Comparison of ENCODE assay signal across 16 cellular contexts in genomic region chr11:3964056-3964455, GRCh38.
DNase-seq lines count a peak whose midpoint lies in the region; ATAC-seq, FAIRE-seq and TF ChIP-seq lines count a peak whose summit lies in the region.
"Had no signal": no experiment of that assay in that cellular context is flagged by ENCODE, and none has a peak within 500 bp of the region (broad histone marks: within the 10 kb centered on the region; RNA-seq: fewer than 3 reads in every experiment).

No MANE protein-coding gene starts in this region.

- no peak for ATAC-seq in HepG2
- ATAC-seq in right lobe of liver: no peak
- ATAC-seq in esophagus mucosa: no peak

- no peak overlapping the region for H2AFZ ChIP-seq in HepG2 (ENCODE audit: low read length)
- no peak overlapping the region for H2AFZ ChIP-seq in mesenchymal stem cell (ENCODE audit: low read depth, low read length)

- no peak overlapping the region for H4K8ac ChIP-seq in mesenchymal stem cell (ENCODE audit: low read length)

- TF ChIP-seq RAD21 in HepG2 (CRISPR knock-in tag; IDR thresholded peaks at IDR 0.05): no peak

- H3K23ac ChIP-seq in mesenchymal stem cell (ENCODE audit: low read length in 2 of 2): no peak overlapping the region

- peak overlapping the region; percentile 47 for H2AK5ac ChIP-seq in mesenchymal stem cell (ENCODE audit: low read length, severe bottlenecking)

- H2BK15ac ChIP-seq in mesenchymal stem cell (ENCODE audit: low read depth, poor library complexity, severe bottlenecking): no peak overlapping the region

- in situ Hi-C loops in HepG2 (cut with HindIII; ENCODE audit: extremely low pct_ligation_motif_present, low pct_unique_long_range_greater_than_20kb) (loop anchor here (10.0 kb wide), 1 partner anchor 109 kb away; the partner anchor contains the start of gene STIM1), SK-MEL-5 (cut with HindIII; ENCODE audit: low pct_unique_long_range_greater_than_20kb, low sequenced_read_pairs) (no loop called here)

- H3K27ac ChIP-seq in HepG2 (ENCODE audit: extremely low read length, insufficient read depth, low read length) (no peak overlapping the region), right lobe of liver (no peak overlapping the region), mesenchymal stem cell (ENCODE audit: low read length, poor library complexity, severe bottlenecking) (peak overlapping the region; percentile 56), thyroid gland (peak overlapping the region in 2 of 3 donors; percentile 43)
- H3K27ac ChIP-seq: BLaER1 had no signal

- H4K20me1 ChIP-seq in HepG2 (ENCODE audit: insufficient read depth, low read length): no peaks in the 10 kb centered on the region
- H4K20me1 ChIP-seq: BLaER1 had no signal

- POLR2A ChIA-PET in HepG2 (lab: Yijun Ruan, JAX): no interaction called here

- no peak overlapping the region for H2BK12ac ChIP-seq in mesenchymal stem cell (ENCODE audit: low read length in 2 of 2)

- H3K9me3 ChIP-seq in HepG2 (ENCODE audit: low read length) (no peaks in the 10 kb centered on the region), right lobe of liver (no peaks in the 10 kb centered on the region), mesenchymal stem cell (ENCODE audit: control insufficient read depth, low read length) (no peaks in the 10 kb centered on the region), thyroid gland (no peaks in the 10 kb centered on the region)
- H3K9me3 ChIP-seq: BLaER1 had no signal

- TF ChIP-seq CTCF in HepG2 (CRISPR knock-in tag; IDR thresholded peaks at IDR 0.05) (no peak), right lobe of liver (IDR thresholded peaks at IDR 0.05) (no peak), thyroid gland (IDR thresholded peaks at IDR 0.05) (no peak)

- H3K9ac ChIP-seq in HepG2 (ENCODE audit: insufficient read depth, low read depth, low read length) (no peak overlapping the region), mesenchymal stem cell (ENCODE audit: low read length) (no peak overlapping the region)
- H3K9ac ChIP-seq: BLaER1 had no signal

- H3K36me3 ChIP-seq in HepG2 (replicated peaks in 1 of 2; ENCODE audit: control insufficient read depth in 1 of 2, insufficient read depth in 2 of 2, low read length in 2 of 2): peaks cover under 1 to 6% of the 10 kb centered on the region in 2 experiments; a peak in 1 of 5 replicates
- H3K36me3 ChIP-seq in right lobe of liver: no peaks in the 10 kb centered on the region
- peaks cover under 1 to 6% of the 10 kb centered on the region in 2 experiments for H3K36me3 ChIP-seq in mesenchymal stem cell (ENCODE audit: control insufficient read depth in 1 of 2, insufficient read depth in 2 of 2, low read depth in 1 of 2, low read length in 2 of 2)
- H3K36me3 ChIP-seq in thyroid gland: no peaks in the 10 kb centered on the region

- H3K4me3 ChIP-seq in HepG2 (replicated peaks in 1 of 3; ENCODE audit: insufficient read depth in 1 of 3, low read depth in 2 of 3, low read length in 3 of 3) (no peak overlapping the region), right lobe of liver (no peak overlapping the region), mesenchymal stem cell (ENCODE audit: insufficient read depth in 1 of 2, low read depth in 1 of 2, low read length in 2 of 2) (no peak overlapping the region), thyroid gland (replicated peaks in 1 of 3) (no peak overlapping the region)
- H3K4me3 ChIP-seq: BLaER1 had no signal

- H3K27me3 ChIP-seq in HepG2 (ENCODE audit: control insufficient read depth in 1 of 2, insufficient read depth in 2 of 2, low read length in 2 of 2) (no peaks in the 10 kb centered on the region), right lobe of liver (no peaks in the 10 kb centered on the region), mesenchymal stem cell (ENCODE audit: control insufficient read depth in 1 of 2, insufficient read depth in 1 of 2, low read length in 2 of 2) (no peaks in the 10 kb centered on the region), thyroid gland (no peaks in the 10 kb centered on the region)
- H3K27me3 ChIP-seq: BLaER1 had no signal

- DNase-seq in HepG2 (ENCODE audit: low spot score): no peak
- no peak for DNase-seq in right lobe of liver
- peak; percentile 60 for DNase-seq in SK-MEL-5 (ENCODE audit: low read depth, low spot score)
- DNase-seq in mesenchymal stem cell: no peak
- DNase-seq in thyroid gland: no peak
- no peak for DNase-seq in AG20443 (ENCODE audit: low spot score)
- DNase-seq in frontal cortex (ENCODE audit: low spot score in 2 of 2): no peak
- DNase-seq: DMS153, HCEC 1CT, NCI-H1105, NCI-H1694, NCI-H345, NCI-H526, SHP77 had no signal

- peaks cover 52% of the 10 kb centered on the region for H3K4me1 ChIP-seq in HepG2 (ENCODE audit: insufficient read depth, low read length)
- H3K4me1 ChIP-seq in right lobe of liver: peaks cover 0 to 38% (median 7%) of the 10 kb centered on the region in 4 donors
- H3K4me1 ChIP-seq in mesenchymal stem cell (ENCODE audit: control insufficient read depth, insufficient read depth, low read depth, low read length): peaks cover 7% of the 10 kb centered on the region
- peaks cover 27 to 34% of the 10 kb centered on the region in 2 donors for H3K4me1 ChIP-seq in thyroid gland

- intact Hi-C loops in HepG2 (cut with micrococcal nuclease; ENCODE audit: unreplicated experiment): no loop called here
- intact Hi-C loops in right lobe of liver (cut with DNase I): no loop called here
- intact Hi-C loops in thyroid gland (cut with DNase I): no loop called here

- peaks cover 6% of the 10 kb centered on the region for H3K79me2 ChIP-seq in HepG2 (ENCODE audit: insufficient read depth, low read length)

- H2BK5ac ChIP-seq in mesenchymal stem cell (ENCODE audit: low read depth, low read length, poor library complexity, severe bottlenecking): no peak overlapping the region

- H3K4ac ChIP-seq in mesenchymal stem cell (ENCODE audit: low read depth in 1 of 2, low read length in 2 of 2): no peak overlapping the region

- CTCF ChIA-PET in HepG2 (lab: Yijun Ruan, JAX; ENCODE audit: low intra/inter-chr PET ratio, low total read pairs): no interaction called here

- TF ChIP-seq POLR2A in HepG2 (IDR thresholded peaks at IDR 0.05; ENCODE audit: insufficient read depth in 1 of 2, low read depth in 2 of 2, low read length in 2 of 2) (no peak), right lobe of liver (IDR thresholded peaks at IDR 0.05) (no peak), thyroid gland (IDR thresholded peaks at IDR 0.05) (no peak)

- H4K91ac ChIP-seq in mesenchymal stem cell (ENCODE audit: low read length): no peak overlapping the region

- no peak overlapping the region for H2BK120ac ChIP-seq in mesenchymal stem cell (ENCODE audit: low read depth, low read length)

- TF ChIP-seq EP300 in HepG2 (IDR thresholded peaks at IDR 0.05; ENCODE audit: low read depth in 2 of 2, low read length in 2 of 2) (no peak), HepG2 (CRISPR knock-in tag; IDR thresholded peaks at IDR 0.05; ENCODE audit: borderline replicate concordance) (no peak)

- no peak overlapping the region for H3K18ac ChIP-seq in mesenchymal stem cell (ENCODE audit: low read depth in 1 of 2, low read length in 2 of 2)

- H3K4me2 ChIP-seq in HepG2 (ENCODE audit: low read depth, low read length): no peak overlapping the region
- H3K4me2 ChIP-seq in mesenchymal stem cell (ENCODE audit: low read length, poor library complexity, severe bottlenecking): no peak overlapping the region
- H3K4me2 ChIP-seq: BLaER1 had no signal

- peak; percentile 30 for FAIRE-seq in HepG2 (lab: Jason Lieb, UNC)
- no peak for FAIRE-seq in frontal cortex (lab: Jason Lieb, UNC)

- peaks cover 17% of the 10 kb centered on the region for H3K79me1 ChIP-seq in mesenchymal stem cell (replicated peaks; ENCODE audit: low read length, poor library complexity, severe bottlenecking)

- 82% methylated on average over 2 of the region's 2 CpGs for WGBS in HepG2 (ENCODE audit: low lambda C conversion rate)
- WGBS in right lobe of liver (ENCODE audit: insufficient coverage, low coverage, low lambda C conversion rate, missing lambda C conversion rate): 92% methylated on average over 2 of the region's 2 CpGs
- 88% methylated on average over 1 of the region's 2 CpGs for WGBS in mesenchymal stem cell
- 50 to 56% methylated on average over 2 of the region's 2 CpGs for WGBS in thyroid gland, 2 donors

- no peak overlapping the region for H3K14ac ChIP-seq in mesenchymal stem cell (ENCODE audit: low read length in 2 of 2)

- BruUV-seq in HepG2 (replicated peaks; lab: Mats Ljungman, UMichigan): no TSS peak

TF ChIP-seq in HepG2, 621 proteins besides CTCF, POLR2A, EP300 and RAD21:
- TF ChIP-seq, protein P1, sequence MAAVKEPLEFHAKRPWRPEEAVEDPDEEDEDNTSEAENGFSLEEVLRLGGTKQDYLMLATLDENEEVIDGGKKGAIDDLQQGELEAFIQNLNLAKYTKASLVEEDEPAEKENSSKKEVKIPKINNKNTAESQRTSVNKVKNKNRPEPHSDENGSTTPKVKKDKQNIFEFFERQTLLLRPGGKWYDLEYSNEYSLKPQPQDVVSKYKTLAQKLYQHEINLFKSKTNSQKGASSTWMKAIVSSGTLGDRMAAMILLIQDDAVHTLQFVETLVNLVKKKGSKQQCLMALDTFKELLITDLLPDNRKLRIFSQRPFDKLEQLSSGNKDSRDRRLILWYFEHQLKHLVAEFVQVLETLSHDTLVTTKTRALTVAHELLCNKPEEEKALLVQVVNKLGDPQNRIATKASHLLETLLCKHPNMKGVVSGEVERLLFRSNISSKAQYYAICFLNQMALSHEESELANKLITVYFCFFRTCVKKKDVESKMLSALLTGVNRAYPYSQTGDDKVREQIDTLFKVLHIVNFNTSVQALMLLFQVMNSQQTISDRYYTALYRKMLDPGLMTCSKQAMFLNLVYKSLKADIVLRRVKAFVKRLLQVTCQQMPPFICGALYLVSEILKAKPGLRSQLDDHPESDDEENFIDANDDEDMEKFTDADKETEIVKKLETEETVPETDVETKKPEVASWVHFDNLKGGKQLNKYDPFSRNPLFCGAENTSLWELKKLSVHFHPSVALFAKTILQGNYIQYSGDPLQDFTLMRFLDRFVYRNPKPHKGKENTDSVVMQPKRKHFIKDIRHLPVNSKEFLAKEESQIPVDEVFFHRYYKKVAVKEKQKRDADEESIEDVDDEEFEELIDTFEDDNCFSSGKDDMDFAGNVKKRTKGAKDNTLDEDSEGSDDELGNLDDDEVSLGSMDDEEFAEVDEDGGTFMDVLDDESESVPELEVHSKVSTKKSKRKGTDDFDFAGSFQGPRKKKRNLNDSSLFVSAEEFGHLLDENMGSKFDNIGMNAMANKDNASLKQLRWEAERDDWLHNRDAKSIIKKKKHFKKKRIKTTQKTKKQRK (IDR thresholded peaks at IDR 0.05; ENCODE audit: low read length): no peak
- TF ChIP-seq HNF4A (CRISPR knock-in tag; IDR thresholded peaks at IDR 0.05): 0 out of 2 replicates have a peak, but pooled peaks have one; percentile 5
- no peak for TF ChIP-seq ELF3 (CRISPR knock-in tag; IDR thresholded peaks at IDR 0.05)

Comparison
In these comparisons a context has a peak if more than half of its experiments do, and no peak if none do; other contexts are left out.
1. H3K27ac ChIP-seq: peak in mesenchymal stem cell (single experiment) and thyroid gland (2 of 3); none in HepG2 (single experiment) and right lobe of liver (0 of 3).